Comparison of ENCODE assay signal across 22 cellular contexts in genomic region chr13:73850104-73850898, GRCh38.
"Had no signal": no experiment of that assay in that cellular context is flagged by ENCODE, and none has a peak within 500 bp of the region (broad histone marks: within the 10 kb centered on the region; RNA-seq: fewer than 3 reads in every experiment).

No MANE protein-coding gene starts in this region.

- H3K27me3 ChIP-seq: breast epithelium, neutrophil had no signal

- H3K36me3 ChIP-seq: breast epithelium, neutrophil had no signal

- H3K27ac ChIP-seq: breast epithelium, neutrophil had no signal

- H3K27ac Mint-ChIP-seq: activated CD4-positive, alpha-beta T cell treated with anti-CD3 and anti-CD28 coated beads, Interleukin-2, amount 10 ng/mL, durations not matched to agents 24 days and 14 days; activated naive CD8-positive, alpha-beta T cell treated with anti-CD3 and anti-CD28 coated beads for 36 hours; dendritic cell treated with granulocyte-macrophage colony-stimulating factor and Interleukin-4, amounts not matched to agents 40 ng/mL and 50 ng/mL, for 4 days had no signal

- H3K4me1 ChIP-seq: breast epithelium had no signal

- H3K9me3 ChIP-seq: breast epithelium, neutrophil had no signal

- H3K4me3 ChIP-seq: breast epithelium had no signal

- ATAC-seq: activated T-cell treated with anti-CD3 and anti-CD28 coated beads, Interleukin-2, amount 50 U/mL, for 72 hours; left ventricle myocardium superior; naive thymus-derived CD8-positive, alpha-beta T cell had no signal

- H3K4me3 Mint-ChIP-seq: activated CD4-positive, alpha-beta T cell treated with anti-CD3 and anti-CD28 coated beads, Interleukin-2, amount 10 ng/mL, durations not matched to agents 24 days and 14 days; activated naive CD8-positive, alpha-beta T cell treated with anti-CD3 and anti-CD28 coated beads for 36 hours; dendritic cell treated with granulocyte-macrophage colony-stimulating factor and Interleukin-4, amounts not matched to agents 40 ng/mL and 50 ng/mL, for 4 days had no signal

- H3K9me3 Mint-ChIP-seq: activated CD4-positive, alpha-beta T cell treated with anti-CD3 and anti-CD28 coated beads, Interleukin-2, amount 10 ng/mL, durations not matched to agents 24 days and 14 days; activated naive CD8-positive, alpha-beta T cell treated with anti-CD3 and anti-CD28 coated beads for 36 hours; naive thymus-derived CD8-positive, alpha-beta T cell had no signal

- DNase-seq: activated CD4-positive, alpha-beta T cell treated with anti-CD3 and anti-CD28 coated beads, Interleukin-2, amount 10 ng/mL, durations not matched to agents 24 days and 14 days; activated CD4-positive, CD25-positive, alpha-beta regulatory T cell; activated CD8-positive, alpha-beta memory T cell treated with anti-CD3 and anti-CD28 coated beads, Interleukin-2, amount 50 U/mL, for 48 hours; activated gamma-delta T cell; activated naive CD8-positive, alpha-beta T cell treated with anti-CD3 and anti-CD28 coated beads for 36 hours; activated T-cell treated with anti-CD3 and anti-CD28 coated beads, Interleukin-2, amount 50 U/mL, for 72 hours; anterior cingulate cortex; cerebellar nuclear complex; effector memory CD4-positive, alpha-beta T cell; foreskin melanocyte; kidney glomerular epithelial cell; left ventricle myocardium superior; mesenchymal stem cell; naive thymus-derived CD8-positive, alpha-beta T cell; stimulated activated CD4-positive, alpha-beta T cell treated with anti-CD3 and anti-CD28 coated beads, Interleukin-15, amount 100 ng/mL, for 24 hours; stimulated activated CD4-positive, alpha-beta T cell treated with anti-CD3 and anti-CD28 coated beads, Interleukin-4, amount 100 ng/mL, for 24 hours; stimulated activated naive CD4-positive, alpha-beta T cell treated with Interleukin-2 at 50 U/mL for 16 hours; T-helper 2 cell; trophoblast cell had no signal

- H3K27me3 Mint-ChIP-seq: activated CD4-positive, alpha-beta T cell treated with anti-CD3 and anti-CD28 coated beads, Interleukin-2, amount 10 ng/mL, durations not matched to agents 24 days and 14 days; activated naive CD8-positive, alpha-beta T cell treated with anti-CD3 and anti-CD28 coated beads for 36 hours; dendritic cell treated with granulocyte-macrophage colony-stimulating factor and Interleukin-4, amounts not matched to agents 40 ng/mL and 50 ng/mL, for 4 days; naive thymus-derived CD8-positive, alpha-beta T cell had no signal
